Comparison of ENCODE assay signal across 21 cellular contexts in genomic region chr4:77194989-77195388, GRCh38. TPM values are rescaled to one million over a fixed set of nuclear protein-coding genes. Genes with fewer than 3 reads are reported as not detected.
A peak's percentile ranks its signal among the peaks of the same experiment; 100 is the strongest.
DNase-seq lines count a peak whose midpoint lies in the region; ATAC-seq and FAIRE-seq lines count a peak whose summit lies in the region.
"Had no signal": no experiment of that assay in that cellular context is flagged by ENCODE, and none has a peak within 500 bp of the region (broad histone marks: within the 10 kb centered on the region; RNA-seq: fewer than 3 reads in every experiment).

No MANE protein-coding gene starts in this region.

- FAIRE-seq in GM18507 (lab: Jason Lieb, UNC), result peak; percentile 15

- no peaks in the 10 kb centered on the region for H3K9me3 ChIP-seq in BLaER1 treated with 17β-estradiol and CSF1 and Interleukin-3, amounts not matched to agents 10 nM and 100 nM (replicated peaks in 1 of 11)

- H3K27ac Mint-ChIP-seq in activated T-helper 2 cell treated with anti-CD3 and anti-CD28 coated beads, Interferon-gamma antibody, Interleukin-2, Interleukin-4, amounts not matched to agents 10 μg/mL and 5 μg/mL and 100 μg/mL, durations not matched to agents 14 hours and 24 hours and 36 hours, result peak overlapping the region; percentile 97
- peak overlapping the region; percentile 82 for H3K27ac Mint-ChIP-seq in memory B cell
- no peak overlapping the region for H3K27ac Mint-ChIP-seq in activated naive CD8-positive, alpha-beta T cell treated with anti-CD3 and anti-CD28 coated beads for 36 hours
- H3K27ac Mint-ChIP-seq: CD8-positive, alpha-beta T cell had no signal

- peak overlapping the region; percentile 65 to 89 (median 83) for H3K4me2 ChIP-seq in BLaER1 treated with 17β-estradiol and CSF1 and Interleukin-3, amounts not matched to agents 10 nM and 100 nM
- H3K4me2 ChIP-seq: KMS-11 had no signal

- no peaks in the 10 kb centered on the region for H3K36me3 Mint-ChIP-seq in activated T-helper 2 cell treated with anti-CD3 and anti-CD28 coated beads, Interferon-gamma antibody, Interleukin-2, Interleukin-4, amounts not matched to agents 10 μg/mL and 5 μg/mL and 100 μg/mL, durations not matched to agents 14 hours and 24 hours and 36 hours (ENCODE audit: low read depth)
- H3K36me3 Mint-ChIP-seq in memory B cell, result no peaks in the 10 kb centered on the region
- H3K36me3 Mint-ChIP-seq in activated naive CD8-positive, alpha-beta T cell treated with anti-CD3 and anti-CD28 coated beads for 36 hours, result peaks cover 2% of the 10 kb centered on the region
- H3K36me3 Mint-ChIP-seq: CD8-positive, alpha-beta T cell had no signal

- H3K4me3 ChIP-seq in BLaER1 treated with 17β-estradiol and CSF1 and Interleukin-3, amounts not matched to agents 10 nM and 100 nM, result 0 out of 20 replicates have a peak overlapping the region, but pooled peaks of 1 of the 10 experiments have one; percentile 8

- no peak overlapping the region for H3K27ac ChIP-seq in BLaER1 treated with 17β-estradiol and CSF1 and Interleukin-3, amounts not matched to agents 10 nM and 100 nM
- H3K27ac ChIP-seq: KMS-11 had no signal

- peaks cover 18 to 28% (median 21%) of the 10 kb centered on the region in 10 experiments for H3K4me1 ChIP-seq in BLaER1 treated with 17β-estradiol and CSF1 and Interleukin-3, amounts not matched to agents 10 nM and 100 nM

- H3K27me3 ChIP-seq in BLaER1 treated with 17β-estradiol and CSF1 and Interleukin-3, amounts not matched to agents 10 nM and 100 nM, result no peaks in the 10 kb centered on the region

- intact Hi-C loops in activated T-helper 2 cell treated with anti-CD3 and anti-CD28 coated beads, Interferon-gamma antibody, Interleukin-2, Interleukin-4, amounts not matched to agents 10 μg/mL and 5 μg/mL and 100 μg/mL, durations not matched to agents 14 hours and 24 hours and 36 hours (cut with micrococcal nuclease), result loop anchor here (1.0 to 5.0 kb wide), 2 partner anchors 8 to 208 kb away; no protein-coding TSS in a partner anchor

- H3K36me3 ChIP-seq in BLaER1 treated with 17β-estradiol and CSF1 and Interleukin-3, amounts not matched to agents 10 nM and 100 nM, result no peaks in the 10 kb centered on the region

- no peaks in the 10 kb centered on the region for H4K20me1 ChIP-seq in BLaER1 treated with 17β-estradiol and CSF1 and Interleukin-3, amounts not matched to agents 10 nM and 100 nM

- H3K27me3 Mint-ChIP-seq in activated T-helper 2 cell treated with anti-CD3 and anti-CD28 coated beads, Interferon-gamma antibody, Interleukin-2, Interleukin-4, amounts not matched to agents 10 μg/mL and 5 μg/mL and 100 μg/mL, durations not matched to agents 14 hours and 24 hours and 36 hours (ENCODE audit: low read depth), result peaks cover 3% of the 10 kb centered on the region
- no peaks in the 10 kb centered on the region for H3K27me3 Mint-ChIP-seq in memory B cell
- no peaks in the 10 kb centered on the region for H3K27me3 Mint-ChIP-seq in activated naive CD8-positive, alpha-beta T cell treated with anti-CD3 and anti-CD28 coated beads for 36 hours

- no peak overlapping the region for H3K9ac ChIP-seq in BLaER1 treated with 17β-estradiol and CSF1 and Interleukin-3, amounts not matched to agents 10 nM and 100 nM
- H3K9ac ChIP-seq: KMS-11 had no signal

- no peak for ATAC-seq in memory B cell (ENCODE audit: low read depth)
- ATAC-seq: CD8-positive, alpha-beta T cell; Panc1 had no signal

- H3K9me3 Mint-ChIP-seq in activated T-helper 2 cell treated with anti-CD3 and anti-CD28 coated beads, Interferon-gamma antibody, Interleukin-2, Interleukin-4, amounts not matched to agents 10 μg/mL and 5 μg/mL and 100 μg/mL, durations not matched to agents 14 hours and 24 hours and 36 hours, result no peaks in the 10 kb centered on the region
- H3K9me3 Mint-ChIP-seq in memory B cell, result no peaks in the 10 kb centered on the region
- no peaks in the 10 kb centered on the region for H3K9me3 Mint-ChIP-seq in activated naive CD8-positive, alpha-beta T cell treated with anti-CD3 and anti-CD28 coated beads for 36 hours
- H3K9me3 Mint-ChIP-seq: CD8-positive, alpha-beta T cell had no signal

- DNase-seq in GM18507 (ENCODE audit: extremely low spot score, insufficient read length, low read depth) (no peak), memory B cell (ENCODE audit: low spot score in 2 of 2) (no peak), SKM-1 treated with dmso at 0.1 percent for 144 hours (lab: John Stamatoyannopoulos, UW; ENCODE audit: unreplicated experiment) (no peak)
- no peak for DNase-seq in activated T-helper 2 cell treated with anti-CD3 and anti-CD28 coated beads, Interferon-gamma antibody, Interleukin-2, Interleukin-4, amounts not matched to agents 10 μg/mL and 5 μg/mL and 100 μg/mL, durations not matched to agents 14 hours and 24 hours and 36 hours (ENCODE audit: low spot score)
- no peak for DNase-seq in stimulated activated CD4-positive, alpha-beta T cell treated with anti-CD3 and anti-CD28 coated beads, Interleukin-12 subunit alpha, Interleukin-12 subunit beta, amount 100 ng/mL, for 4 hours
- DNase-seq in stimulated activated CD8-positive, alpha-beta memory T cell treated with anti-CD3 and anti-CD28 coated beads, Interleukin-4, amount 100 ng/mL, for 48 hours, result no peak
- no peak for DNase-seq in activated naive CD8-positive, alpha-beta T cell treated with anti-CD3 and anti-CD28 coated beads for 36 hours
- DNase-seq: C1 segment of cervical spinal cord; CD8-positive, alpha-beta T cell; DMS153; H7; IMR-90; MV-4-11; NCI-H1105 treated with DMSO at 0.1 percent for 48 hours; NCI-H2029 treated with DMSO at 0.1 percent for 48 hours; NCI-H2171 treated with DMSO at 0.1 percent for 48 hours; NCI-H446; NCI-H748 treated with DMSO at 0.1 percent for 48 hours had no signal

- H3K4me3 Mint-ChIP-seq in activated T-helper 2 cell treated with anti-CD3 and anti-CD28 coated beads, Interferon-gamma antibody, Interleukin-2, Interleukin-4, amounts not matched to agents 10 μg/mL and 5 μg/mL and 100 μg/mL, durations not matched to agents 14 hours and 24 hours and 36 hours (ENCODE audit: low read depth), result no peak overlapping the region
- no peak overlapping the region for H3K4me3 Mint-ChIP-seq in memory B cell
- no peak overlapping the region for H3K4me3 Mint-ChIP-seq in activated naive CD8-positive, alpha-beta T cell treated with anti-CD3 and anti-CD28 coated beads for 36 hours
- H3K4me3 Mint-ChIP-seq: CD8-positive, alpha-beta T cell had no signal

- peaks cover 48% of the 10 kb centered on the region for H3K4me1 Mint-ChIP-seq in activated T-helper 2 cell treated with anti-CD3 and anti-CD28 coated beads, Interferon-gamma antibody, Interleukin-2, Interleukin-4, amounts not matched to agents 10 μg/mL and 5 μg/mL and 100 μg/mL, durations not matched to agents 14 hours and 24 hours and 36 hours (ENCODE audit: low read depth)
- peaks cover 23% of the 10 kb centered on the region for H3K4me1 Mint-ChIP-seq in memory B cell
- peaks cover 16% of the 10 kb centered on the region for H3K4me1 Mint-ChIP-seq in activated naive CD8-positive, alpha-beta T cell treated with anti-CD3 and anti-CD28 coated beads for 36 hours

RNA-seq across cellular contexts. Expression of gene CCNG2, which starts 38.0 kb away (rescaled TPM):
- total RNA-seq in activated T-helper 2 cell treated with anti-CD3 and anti-CD28 coated beads, Interferon-gamma antibody, Interleukin-2, Interleukin-4, amounts not matched to agents 10 μg/mL and 5 μg/mL and 100 μg/mL, durations not matched to agents 14 hours and 24 hours and 36 hours, result 34.3 and 35.2 TPM in 2 replicates
- 10 to 100 TPM; 17.4 to 18.7 TPM for total RNA-seq in activated naive CD8-positive, alpha-beta T cell treated with anti-CD3 and anti-CD28 coated beads for 36 hours
